Comparison of ENCODE assay signal across 13 cellular contexts in genomic region chr17:8149419-8150193, GRCh38. TPM values are rescaled to one million over a fixed set of nuclear protein-coding genes. Genes with fewer than 3 reads are reported as not detected.
DNase-seq lines count a peak whose midpoint lies in the region; ATAC-seq and TF ChIP-seq lines count a peak whose summit lies in the region.
"Had no signal": no experiment of that assay in that cellular context is flagged by ENCODE, and none has a peak within 500 bp of the region (broad histone marks: within the 10 kb centered on the region; RNA-seq: fewer than 3 reads in every experiment).

No MANE protein-coding gene starts in this region.

- H3K4me3 ChIP-seq in PC-9, result no peak overlapping the region
- H3K4me3 ChIP-seq: colonic mucosa had no signal

- no peaks in the 10 kb centered on the region for H3K9me3 ChIP-seq in PC-9 (ENCODE audit: insufficient read depth, low read depth)
- H3K9me3 ChIP-seq: colonic mucosa, SK-N-SH had no signal

- peaks cover 32% of the 10 kb centered on the region for H3K36me3 Mint-ChIP-seq in chondrocyte (ENCODE audit: low read depth)
- H3K36me3 Mint-ChIP-seq in stimulated activated effector memory CD8-positive, alpha-beta T cell treated with anti-CD3 and anti-CD28 coated beads, Interleukin-12 subunit alpha, Interleukin-12 subunit beta, amount 100 ng/mL, for 72 hours, result no peaks in the 10 kb centered on the region

- H3F3A ChIP-seq in PC-9 (ENCODE audit: insufficient read depth, low read depth), result peaks cover 10% of the 10 kb centered on the region; the same call in 1 of the 2 replicates

- H2AFZ ChIP-seq in PC-9, result no peak overlapping the region

- ATAC-seq in stimulated activated effector memory CD8-positive, alpha-beta T cell treated with anti-CD3 and anti-CD28 coated beads, Interleukin-12 subunit alpha, Interleukin-12 subunit beta, amount 100 ng/mL, for 72 hours, result no peak

- H3K9me3 Mint-ChIP-seq in chondrocyte (ENCODE audit: low read depth), result no peaks in the 10 kb centered on the region
- H3K9me3 Mint-ChIP-seq in stimulated activated effector memory CD8-positive, alpha-beta T cell treated with anti-CD3 and anti-CD28 coated beads, Interleukin-12 subunit alpha, Interleukin-12 subunit beta, amount 100 ng/mL, for 72 hours, result no peaks in the 10 kb centered on the region

- POLR2A ChIA-PET in PC-9 (lab: Charles Lee; ENCODE audit: unreplicated experiment), result no interaction called here

- H3K79me2 ChIP-seq in PC-9 (ENCODE audit: low read depth), result no peaks in the 10 kb centered on the region

- no peaks in the 10 kb centered on the region; the same call in 1 of the 2 replicates for H4K20me1 ChIP-seq in PC-9 (ENCODE audit: insufficient read depth)

- H3K27me3 Mint-ChIP-seq in chondrocyte (ENCODE audit: low read depth), result no peaks in the 10 kb centered on the region

- no TSS peak for BruUV-seq in PC-9 (replicated peaks; lab: Mats Ljungman, UMichigan)

- H3K27me3 ChIP-seq in PC-9 (ENCODE audit: insufficient read depth, low read depth), result no peaks in the 10 kb centered on the region
- H3K27me3 ChIP-seq: colonic mucosa had no signal

- H3K4me1 Mint-ChIP-seq in chondrocyte (ENCODE audit: low read depth), result peaks cover 35% of the 10 kb centered on the region
- peaks cover 27% of the 10 kb centered on the region for H3K4me1 Mint-ChIP-seq in stimulated activated effector memory CD8-positive, alpha-beta T cell treated with anti-CD3 and anti-CD28 coated beads, Interleukin-12 subunit alpha, Interleukin-12 subunit beta, amount 100 ng/mL, for 72 hours

- TF ChIP-seq CTCF in chondrocyte (IDR thresholded peaks at IDR 0.05), result no peak
- TF ChIP-seq CTCF in PC-9 (conservative IDR thresholded peaks at IDR 0.05), result no peak

- peaks cover 13% of the 10 kb centered on the region for H3K4me1 ChIP-seq in PC-9 (replicated peaks; ENCODE audit: insufficient read depth)

- peak overlapping the region; percentile 33 for H3K4me3 Mint-ChIP-seq in chondrocyte (ENCODE audit: unreplicated experiment)
- no peak overlapping the region for H3K4me3 Mint-ChIP-seq in stimulated activated effector memory CD8-positive, alpha-beta T cell treated with anti-CD3 and anti-CD28 coated beads, Interleukin-12 subunit alpha, Interleukin-12 subunit beta, amount 100 ng/mL, for 72 hours

- DNase-seq in NAMALWA (ENCODE audit: low spot score) (peak; percentile 0), chondrocyte (ENCODE audit: low spot score) (no peak), RKO (ENCODE audit: low spot score) (no peak), NCI-H1105 treated with DMSO at 0.1 percent for 48 hours (lab: John Stamatoyannopoulos, UW) (no peak), PC-9 (no peak)
- no peak for DNase-seq in stimulated activated effector memory CD8-positive, alpha-beta T cell treated with anti-CD3 and anti-CD28 coated beads, Interleukin-12 subunit alpha, Interleukin-12 subunit beta, amount 100 ng/mL, for 72 hours (ENCODE audit: low spot score in 2 of 2)
- DNase-seq: colonic mucosa; DMS53; NCI-H510A treated with DMSO at 0.1 percent for 48 hours; SK-N-SH; stimulated activated CD4-positive, alpha-beta T cell treated with anti-CD3 and anti-CD28 coated beads, Interleukin-12 subunit alpha, Interleukin-12 subunit beta, amount 100 ng/mL, for 4 hours; stimulated activated naive CD4-positive, alpha-beta T cell treated with Interleukin-2 at 50 U/mL for 16 hours had no signal

- no peak overlapping the region for H3K27ac ChIP-seq in PC-9
- H3K27ac ChIP-seq: KMS-11 had no signal

- no peaks in the 10 kb centered on the region for H3K9me2 ChIP-seq in PC-9 (ENCODE audit: insufficient read depth)
- H3K9me2 ChIP-seq: SK-N-SH had no signal

- intact Hi-C loops in PC-9 (cut with micrococcal nuclease; ENCODE audit: unreplicated experiment), result no loop called here

- no peaks in the 10 kb centered on the region for H3K36me3 ChIP-seq in PC-9 (ENCODE audit: low read depth)

- no peak overlapping the region for H3K4me2 ChIP-seq in PC-9

- peak overlapping the region; percentile 22 for H3K27ac Mint-ChIP-seq in chondrocyte (ENCODE audit: unreplicated experiment)
- peak overlapping the region; percentile 50 for H3K27ac Mint-ChIP-seq in stimulated activated effector memory CD8-positive, alpha-beta T cell treated with anti-CD3 and anti-CD28 coated beads, Interleukin-12 subunit alpha, Interleukin-12 subunit beta, amount 100 ng/mL, for 72 hours

- CTCF ChIA-PET in PC-9 (lab: Charles Lee), result no interaction called here

RNA-seq across cellular contexts. Expression of gene PER1, which starts 2.6 kb away (rescaled TPM):
- total RNA-seq in chondrocyte (68.0 to 87.6 TPM (median 75.9 TPM) in 3 replicates), PC-9 (2021) (60.2 and 78.7 TPM in 2 replicates)

RNA-seq across cellular contexts. Expression of gene VAMP2, which starts 13.1 kb away (rescaled TPM):
- total RNA-seq in chondrocyte (45.4 to 58.1 TPM (median 46.7 TPM) in 3 replicates), PC-9 (2021) (29.3 and 35.1 TPM in 2 replicates)

RNA-seq across cellular contexts. Expression of gene HES7, which starts 25.7 kb away (rescaled TPM):
- 0.51 to 1.5 TPM (median 0.70 TPM) in 3 replicates for total RNA-seq in chondrocyte
- 2.6 and 9.0 TPM in 2 replicates for total RNA-seq in PC-9 (2021)
- total RNA-seq: colonic mucosa had no signal

RNA-seq across cellular contexts. Expression of gene TMEM107, which starts 26.6 kb away (rescaled TPM):
- total RNA-seq in chondrocyte (7.8 to 12.1 TPM (median 8.4 TPM) in 3 replicates), PC-9 (2021) (58.5 and 59.1 TPM in 2 replicates)

RNA-seq across cellular contexts. Expression of gene ALOXE3, which starts 31.3 kb away (rescaled TPM):
- total RNA-seq in chondrocyte (0.12 to 0.13 TPM (median 0.12 TPM) in 3 replicates), PC-9 (2021) (0.70 and 1.4 TPM in 2 replicates)
- total RNA-seq: colonic mucosa had no signal
